ENCODE assay signal across 8 cellular contexts in genomic region chr11:65491614-65492386, GRCh38. TPM values are rescaled to one million over a fixed set of nuclear protein-coding genes. Genes with fewer than 3 reads are reported as not detected.
DNase-seq lines count a peak whose midpoint lies in the region; ATAC-seq and TF ChIP-seq lines count a peak whose summit lies in the region.

No MANE protein-coding gene starts in this region.

- H4K20me1 ChIP-seq in BLaER1 (no peaks in the 10 kb centered on the region), PC-3 (ENCODE audit: low read length) (no peaks in the 10 kb centered on the region)

- no peak for TF ChIP-seq POLR2A in vagina (IDR thresholded peaks at IDR 0.05)

- H3K9me3 ChIP-seq in BLaER1 (no peaks in the 10 kb centered on the region), PC-3 (ENCODE audit: low read length) (no peaks in the 10 kb centered on the region), endodermal cell (ENCODE audit: control insufficient read depth, low read length) (no peaks in the 10 kb centered on the region), mucosa of rectum (ENCODE audit: control insufficient read depth in 2 of 2, low read length in 2 of 2) (no peaks in the 10 kb centered on the region), vagina (no peaks in the 10 kb centered on the region)

- H3K79me2 ChIP-seq in PC-3 (ENCODE audit: low read length): peaks cover 11% of the 10 kb centered on the region

- CTCF ChIA-PET in PC-3 (lab: Charles Lee): interaction anchor here (0.6 to 1.2 kb wide), 3 partner anchors 12 to 216 kb away, joined by 5 to 11 read pairs (median 9); no protein-coding TSS in a partner anchor

- no peaks in the 10 kb centered on the region for H3K36me3 Mint-ChIP-seq in endodermal cell (ENCODE audit: low read depth)

- H3K4me1 ChIP-seq in BLaER1 (peaks cover 99% of the 10 kb centered on the region), PC-3 (ENCODE audit: insufficient read depth, low read length) (peaks cover 68% of the 10 kb centered on the region), endodermal cell (ENCODE audit: control insufficient read depth, insufficient read depth, low read length) (peaks cover 40% of the 10 kb centered on the region), mucosa of rectum (ENCODE audit: control insufficient read depth in 2 of 2, insufficient read depth in 2 of 2, low read length in 2 of 2) (peaks cover 76 to 89% of the 10 kb centered on the region in 2 donors), vagina (peaks cover 96% of the 10 kb centered on the region)

- POLR2A ChIA-PET in PC-3 (lab: Charles Lee; ENCODE audit: unreplicated experiment): interaction anchor here (0.5 to 2.7 kb wide), 11 partner anchors 8 to 228 kb away, joined by 3 to 21 read pairs (median 8); partner anchors contain the start of gene NEAT1

- DNase-seq in HK-2 (ENCODE audit: unreplicated experiment) (peak; percentile 84), PC-3 (peak; percentile 94), endodermal cell (peak; percentile 93), vagina (ENCODE audit: extremely low spot score in 2 of 2) (peak in 1 of 2 donors; percentile 94)
- DNase-seq in activated CD4-positive, alpha-beta T cell treated with anti-CD3 and anti-CD28 coated beads for 1 hour: no peak

- H3K27me3 Mint-ChIP-seq in endodermal cell (ENCODE audit: insufficient read depth): no peaks in the 10 kb centered on the region

- H3K9me2 ChIP-seq in PC-3 (replicated peaks; ENCODE audit: low read length): no peaks in the 10 kb centered on the region

- H3K36me3 ChIP-seq in BLaER1 (no peaks in the 10 kb centered on the region), PC-3 (ENCODE audit: low read depth, low read length) (no peaks in the 10 kb centered on the region), endodermal cell (ENCODE audit: control insufficient read depth, insufficient read depth, low read length) (no peaks in the 10 kb centered on the region), mucosa of rectum (ENCODE audit: control insufficient read depth in 2 of 2, insufficient read depth in 2 of 2, low read length in 2 of 2) (no peaks in the 10 kb centered on the region), vagina (no peaks in the 10 kb centered on the region)

- WGBS in endodermal cell (ENCODE audit: insufficient coverage in 1 of 2, insufficient read length in 1 of 2), 2 experiments: 32 to 48% methylated on average over 11 to 17 of the region's 17 CpGs

- H3K27ac Mint-ChIP-seq in endodermal cell: peak overlapping the region; percentile 93

- BruUV-seq in PC-3 (replicated peaks; lab: Mats Ljungman, UMichigan): TSS peak; percentile 40

- H3K27me3 ChIP-seq in BLaER1 (no peaks in the 10 kb centered on the region), PC-3 (ENCODE audit: low read length) (no peaks in the 10 kb centered on the region), endodermal cell (ENCODE audit: control insufficient read depth, insufficient read depth, low read length, poor library complexity, severe bottlenecking) (peaks cover 2% of the 10 kb centered on the region), mucosa of rectum (ENCODE audit: control insufficient read depth in 2 of 2, insufficient read depth in 2 of 2, low read length in 2 of 2) (no peaks in the 10 kb centered on the region), vagina (no peaks in the 10 kb centered on the region)

- ATAC-seq in PC-3 (peak; percentile 68), GM21529 (IDR thresholded peaks at IDR 0.05; ENCODE audit: unreplicated experiment) (no peak)

- peak overlapping the region; percentile 50 for H3K4me3 ChIP-seq in BLaER1
- peak overlapping the region; percentile 0; the same call in 1 of the 2 replicates for H3K4me3 ChIP-seq in PC-3 (ENCODE audit: low read length)
- H3K4me3 ChIP-seq in endodermal cell (ENCODE audit: low read length): no peak overlapping the region
- H3K4me3 ChIP-seq in mucosa of rectum (ENCODE audit: low read length in 2 of 2): peak overlapping the region; percentile 18 to 56
- H3K4me3 ChIP-seq in vagina: no peak overlapping the region

- intact Hi-C loops in PC-3 (cut with micrococcal nuclease) (no loop called here), vagina (cut with DNase I) (no loop called here)

- H3F3A ChIP-seq in PC-3 (ENCODE audit: low read length, unreplicated experiment): no peaks in the 10 kb centered on the region

- H2AFZ ChIP-seq in PC-3 (ENCODE audit: low read length): peak overlapping the region; percentile 49

- H3K9me3 Mint-ChIP-seq in endodermal cell: no peaks in the 10 kb centered on the region

- H3K27ac ChIP-seq in BLaER1 (peak overlapping the region; percentile 91), PC-3 (ENCODE audit: low read length) (peak overlapping the region; percentile 87), endodermal cell (ENCODE audit: low read depth, low read length) (peak overlapping the region; percentile 27), mucosa of rectum (ENCODE audit: low read depth in 2 of 2, low read length in 2 of 2) (peak overlapping the region; percentile 92 to 96), vagina (peak overlapping the region; percentile 100)

- H3K4me2 ChIP-seq in BLaER1 (peak overlapping the region; percentile 92), PC-3 (ENCODE audit: low read length) (peak overlapping the region; percentile 36)

- H3K4me1 Mint-ChIP-seq in endodermal cell: peaks cover 72% of the 10 kb centered on the region

- TF ChIP-seq CTCF in PC-3 (conservative IDR thresholded peaks at IDR 0.05; ENCODE audit: low read depth, low read length) (no peak), endodermal cell (conservative IDR thresholded peaks at IDR 0.05) (no peak), vagina (IDR thresholded peaks at IDR 0.05) (no peak)

- peak overlapping the region; percentile 76 for H3K9ac ChIP-seq in BLaER1
- H3K9ac ChIP-seq in PC-3 (ENCODE audit: low read length): peak overlapping the region; percentile 67
- H3K9ac ChIP-seq in endodermal cell (ENCODE audit: extremely low read depth, low read length, poor library complexity, severe bottlenecking): no peak overlapping the region
- H3K9ac ChIP-seq in mucosa of rectum (ENCODE audit: low read depth in 1 of 2, low read length in 2 of 2): peak overlapping the region; percentile 47 to 76

- no peak overlapping the region for H3K4me3 Mint-ChIP-seq in endodermal cell

RNA-seq across cellular contexts. Expression of gene MALAT1, which starts 7.0 kb away (rescaled TPM):
- total RNA-seq in PC-3 (2014; rRNA removed): 1,345 and 2,062 TPM in 2 replicates
- total RNA-seq in endodermal cell: 1,000 to 10,000 TPM; 5,233 to 6,894 TPM
- 1,429 TPM for polyA plus RNA-seq in endodermal cell (2013, experiment 1 of 2)
- polyA plus RNA-seq in endodermal cell (2013, experiment 2 of 2): 1,867 TPM
- total RNA-seq in vagina: 16,459 TPM

RNA-seq across cellular contexts. Expression of gene SCYL1, which starts 33.1 kb away (rescaled TPM):
- total RNA-seq in PC-3 (2014; rRNA removed): 201 and 262 TPM in 2 replicates
- total RNA-seq in endodermal cell: 10 to 100 TPM; 62.9 to 67.4 TPM
- polyA plus RNA-seq in endodermal cell (2013, experiment 1 of 2): 54.0 TPM
- 51.0 TPM for polyA plus RNA-seq in endodermal cell (2013, experiment 2 of 2)
- 77.3 TPM for total RNA-seq in vagina

Comparison
In these comparisons a context has a peak if more than half of its experiments do, and no peak if none do; other contexts are left out.
1. H3K27ac ChIP-seq: peak in every context shown above with its lines; median percentile 100 in vagina; 94 in mucosa of rectum; 91 in BLaER1; 87 in PC-3; 27 in endodermal cell.
2. H3K4me3 ChIP-seq: peak in BLaER1 (single experiment), PC-3 (single experiment) and mucosa of rectum (2 of 2); none in endodermal cell (single experiment) and vagina (0 of 2).